Comparison of ENCODE assay signal across 9 cellular contexts in the genomic region with DNA sequence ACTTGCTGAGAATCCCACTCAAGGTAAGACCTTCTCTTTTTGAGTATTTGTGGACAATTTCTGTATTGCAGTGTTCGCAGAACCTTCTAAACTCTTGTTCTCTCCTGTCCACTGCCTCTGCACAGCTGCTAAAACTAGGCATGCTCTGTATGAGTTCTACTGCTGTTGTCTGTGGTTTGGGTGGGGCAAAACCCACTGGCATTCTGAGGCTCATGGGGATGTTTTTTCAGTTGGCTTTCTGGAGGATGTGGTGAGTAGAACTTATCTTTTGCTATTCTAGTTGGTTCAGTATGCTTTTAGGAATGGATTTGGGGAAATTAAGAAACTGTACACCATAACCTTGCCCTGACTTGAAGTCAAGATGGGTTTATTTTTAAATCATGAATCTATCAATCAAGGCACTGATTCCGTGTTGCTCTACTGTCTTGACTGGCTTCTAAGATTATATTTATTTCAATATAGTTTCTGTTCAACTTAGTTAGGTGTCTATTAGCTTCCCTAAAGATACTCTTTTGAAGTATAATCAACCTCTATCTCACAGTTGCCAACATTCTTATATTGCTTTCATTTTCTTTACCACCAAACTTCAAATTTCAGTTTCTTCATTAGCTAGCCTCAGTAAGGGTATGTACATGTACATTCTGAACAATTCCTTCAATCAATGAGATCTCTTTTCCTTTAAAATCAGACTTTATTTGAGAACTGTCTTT. TPM values are rescaled to one million over a fixed set of nuclear protein-coding genes. Genes with fewer than 3 reads are reported as not detected.
DNase-seq lines count a peak whose midpoint lies in the region; ATAC-seq, FAIRE-seq and TF ChIP-seq lines count a peak whose summit lies in the region.
"Had no signal": no experiment of that assay in that cellular context is flagged by ENCODE, and none has a peak within 500 bp of the region (broad histone marks: within the 10 kb centered on the region; RNA-seq: fewer than 3 reads in every experiment).

No MANE protein-coding gene starts in this region.

- no peaks in the 10 kb centered on the region for H3K36me3 ChIP-seq in keratinocyte (ENCODE audit: control insufficient read depth in 2 of 2, extremely low read depth in 1 of 2, insufficient read depth in 2 of 2, low read length in 2 of 2)

- no peaks in the 10 kb centered on the region for H3K9me1 ChIP-seq in keratinocyte (ENCODE audit: control insufficient read depth, extremely low read depth, insufficient read depth, low read length)

- peak overlapping the region; percentile 49 for H3K27ac ChIP-seq in keratinocyte (ENCODE audit: control insufficient read depth, insufficient read depth, low read length)

- peaks cover 10% of the 10 kb centered on the region for H3K36me3 Mint-ChIP-seq in activated T-cell treated with anti-CD3 and anti-CD28 coated beads, Interleukin-2, amount 50 U/mL, for 24 hours (ENCODE audit: low read depth)

- peaks cover 14% of the 10 kb centered on the region for H3K9me3 Mint-ChIP-seq in activated T-cell treated with anti-CD3 and anti-CD28 coated beads, Interleukin-2, amount 50 U/mL, for 24 hours

- H3K4me2 ChIP-seq in keratinocyte (ENCODE audit: control insufficient read depth, extremely low read depth, insufficient read depth, low read depth, low read length) = peak overlapping the region; percentile 47

- peak overlapping the region; percentile 61 for H3K4me3 Mint-ChIP-seq in activated T-cell treated with anti-CD3 and anti-CD28 coated beads, Interleukin-2, amount 50 U/mL, for 24 hours

- peak overlapping the region; percentile 88 for H3K27ac Mint-ChIP-seq in activated T-cell treated with anti-CD3 and anti-CD28 coated beads, Interleukin-2, amount 50 U/mL, for 24 hours

- H3K9ac ChIP-seq in keratinocyte (ENCODE audit: control insufficient read depth, extremely low read depth, insufficient read depth, low read length) = peak overlapping the region; percentile 34

- no peaks in the 10 kb centered on the region for H3K27me3 Mint-ChIP-seq in activated T-cell treated with anti-CD3 and anti-CD28 coated beads, Interleukin-2, amount 50 U/mL, for 24 hours

- no peaks in the 10 kb centered on the region for H3K9me3 ChIP-seq in keratinocyte (ENCODE audit: control insufficient read depth, low read depth, low read length)

- no peaks in the 10 kb centered on the region for H3K79me2 ChIP-seq in keratinocyte (ENCODE audit: control insufficient read depth, insufficient read depth, low read length)

- H4K20me1 ChIP-seq in keratinocyte (ENCODE audit: control insufficient read depth, extremely low read depth, insufficient read depth, low read length) = no peaks in the 10 kb centered on the region

- no peak for TF ChIP-seq CTCF in keratinocyte (optimal IDR thresholded peaks at IDR 0.05 in 1 of 3, IDR thresholded peaks at IDR 0.05 in 1 of 3, conservative IDR thresholded peaks at IDR 0.05 in 1 of 3; ENCODE audit: extremely low read depth in 1 of 3, insufficient read depth in 2 of 3, low read length in 3 of 3)

- DNase-seq in NCI-H226 (peak; percentile 96), keratinocyte (ENCODE audit: low read depth, low spot score) (no peak), cerebellar nuclear complex (lab: John Stamatoyannopoulos, UW) (no peak), NCI-H446 (lab: John Stamatoyannopoulos, UW) (no peak), SHP77 (lab: John Stamatoyannopoulos, UW) (no peak)
- peak; percentile 37 for DNase-seq in activated T-cell treated with anti-CD3 and anti-CD28 coated beads, Interleukin-2, amount 50 U/mL, for 24 hours

- ATAC-seq in GM18502 (IDR thresholded peaks at IDR 0.05; ENCODE audit: poor library complexity, unreplicated experiment) = peak; percentile 89
- peak; percentile 84 for ATAC-seq in HG02610 (IDR thresholded peaks at IDR 0.05; ENCODE audit: unreplicated experiment)

- peak overlapping the region; percentile 30 for H2AFZ ChIP-seq in keratinocyte (ENCODE audit: control insufficient read depth, low read length)

- no peaks in the 10 kb centered on the region for H3K27me3 ChIP-seq in keratinocyte (ENCODE audit: control insufficient read depth, extremely low read depth, insufficient read depth, low read length)

- H3K4me1 ChIP-seq in keratinocyte (ENCODE audit: control insufficient read depth, extremely low read depth, insufficient read depth, low read length) = peaks cover 16% of the 10 kb centered on the region

- dilution Hi-C loops in keratinocyte (cut with MboI; ENCODE audit: extremely low pct_ligation_motif_present, low sequenced_read_pairs) = no loop called here

- peaks cover 53% of the 10 kb centered on the region for H3K4me1 Mint-ChIP-seq in activated T-cell treated with anti-CD3 and anti-CD28 coated beads, Interleukin-2, amount 50 U/mL, for 24 hours (ENCODE audit: low read depth)

- FAIRE-seq in keratinocyte (lab: Jason Lieb, UNC) = peak; percentile 94
- FAIRE-seq: TTC549 had no signal

- peak overlapping the region; percentile 31 to 46 (median 40) for H3K4me3 ChIP-seq in keratinocyte (ENCODE audit: control insufficient read depth in 2 of 3, extremely low read depth in 1 of 3, insufficient read depth in 2 of 3, low read depth in 1 of 3, low read length in 3 of 3)

RNA-seq across cellular contexts. Expression of gene C1GALT1, which starts 25.0 kb away (rescaled TPM):
- polyA plus RNA-seq in keratinocyte = 30.6 to 44.3 TPM (median 32.7 TPM) in 3 replicates
- polyA plus RNA-seq in keratinocyte (2011; ENCODE audit: low read depth) = 50.8 TPM
- 13.2 and 30.3 TPM in 2 replicates for polyA plus RNA-seq in keratinocyte (2011; cell fraction: cytosol; rRNA removed)
- 38.1 and 51.3 TPM in 2 replicates for polyA plus RNA-seq in keratinocyte (2011; cell fraction: nucleus; rRNA removed)
- 18.1 and 24.4 TPM in 2 replicates for polyA plus RNA-seq in keratinocyte (2012; ENCODE audit: low replicate concordance)
- polyA minus RNA-seq in keratinocyte = 2.3 to 32.5 TPM (median 12.1 TPM) in 3 replicates
- polyA minus RNA-seq in keratinocyte (2011; cell fraction: cytosol; rRNA and poly(A)+ RNA removed) = 17.3 TPM
- 26.7 and 49.9 TPM in 2 replicates for polyA minus RNA-seq in keratinocyte (2011; cell fraction: nucleus; rRNA and poly(A)+ RNA removed)

Comparison
In these comparisons a context has a peak if more than half of its experiments do, and no peak if none do; other contexts are left out.
1. DNase-seq: peak in NCI-H226 (single experiment) and activated T-cell treated with anti-CD3 and anti-CD28 coated beads, Interleukin-2, amount 50 U/mL, for 24 hours (single experiment); none in keratinocyte (single experiment), cerebellar nuclear complex (0 of 2), NCI-H446 (0 of 2) and SHP77 (0 of 2).